Comparison of ENCODE assay signal across 8 cellular contexts in genomic region chr1:172394167-172394751, GRCh38. TPM values are rescaled to one million over a fixed set of nuclear protein-coding genes. Genes with fewer than 3 reads are reported as not detected.
DNase-seq lines count a peak whose midpoint lies in the region; ATAC-seq and TF ChIP-seq lines count a peak whose summit lies in the region.

No MANE protein-coding gene starts in this region.

- H3K9me2 ChIP-seq in DOHH2 (replicated peaks; ENCODE audit: control insufficient read depth, low read length): no peaks in the 10 kb centered on the region
- H3K9me2 ChIP-seq in OCI-LY7 (ENCODE audit: insufficient read depth, low read length): no peaks in the 10 kb centered on the region

- no peaks in the 10 kb centered on the region for H3K9me3 ChIP-seq in DOHH2 (ENCODE audit: control insufficient read depth, insufficient read depth, low read length)
- no peaks in the 10 kb centered on the region for H3K9me3 ChIP-seq in OCI-LY7 (ENCODE audit: low read length)

- TF ChIP-seq CTCF in DOHH2 (IDR thresholded peaks at IDR 0.05; ENCODE audit: low read depth, low read length, poor library complexity, severe bottlenecking): no peak
- no peak for TF ChIP-seq CTCF in OCI-LY7 (conservative IDR thresholded peaks at IDR 0.05; ENCODE audit: low read length)

- no TSS peak for BruUV-seq in OCI-LY7 (replicated peaks; lab: Mats Ljungman, UMichigan)

- H4K20me1 ChIP-seq in DOHH2 (ENCODE audit: control insufficient read depth, insufficient read depth, low read depth, low read length): no peaks in the 10 kb centered on the region
- H4K20me1 ChIP-seq in OCI-LY7 (ENCODE audit: insufficient read depth, low read length): no peaks in the 10 kb centered on the region

- H3K36me3 ChIP-seq in DOHH2 (ENCODE audit: control insufficient read depth, low read length) (no peaks in the 10 kb centered on the region), OCI-LY7 (ENCODE audit: insufficient read depth, low read length) (no peaks in the 10 kb centered on the region)

- intact Hi-C loops in OCI-LY7 (cut with micrococcal nuclease; ENCODE audit: unreplicated experiment): loop anchor here (5.0 kb wide), 1 partner anchor 138 kb away; the partner anchor contains the start of gene SUCO

- POLR2A ChIA-PET in OCI-LY7 (lab: Charles Lee): interaction anchor here (0.7 to 3.6 kb wide), 10 partner anchors 9 to 383 kb away, joined by 3 to 18 read pairs (median 4); no protein-coding TSS in a partner anchor

- H3K27ac ChIP-seq in DOHH2 (ENCODE audit: low read depth, low read length): no peak overlapping the region
- peak overlapping the region; percentile 7 for H3K27ac ChIP-seq in OCI-LY7 (ENCODE audit: low read depth, low read length, poor library complexity, severe bottlenecking)

- H3K4me1 ChIP-seq in DOHH2 (ENCODE audit: control insufficient read depth, low read length): peaks cover 44% of the 10 kb centered on the region
- peaks cover 48% of the 10 kb centered on the region for H3K4me1 ChIP-seq in OCI-LY7 (ENCODE audit: insufficient read depth, low read length, poor library complexity, severe bottlenecking)

- peak; percentile 66 for ATAC-seq in GM21717 (IDR thresholded peaks at IDR 0.05; ENCODE audit: unreplicated experiment)

- CTCF ChIA-PET in OCI-LY7 (lab: Charles Lee; ENCODE audit: unreplicated experiment): interaction anchor here (0.8 kb wide), 1 partner anchor 35 kb away, joined by 3 read pairs; no protein-coding TSS in a partner anchor

- H3K79me2 ChIP-seq in DOHH2 (ENCODE audit: control insufficient read depth, low read length) (no peaks in the 10 kb centered on the region), OCI-LY7 (ENCODE audit: insufficient read depth, low read depth, low read length) (no peaks in the 10 kb centered on the region)

- peak; percentile 59 for DNase-seq in OCI-LY7 (ENCODE audit: low spot score)
- peak; percentile 75 for DNase-seq in activated naive CD4-positive, alpha-beta T cell treated with anti-CD3 and anti-CD28 coated beads, Interleukin-2, amount 50 U/mL, for 16 hours
- peak; percentile 77 for DNase-seq in medulla oblongata (ENCODE audit: extremely low spot score)
- peak; percentile 20 to 80 (median 60) for DNase-seq in stimulated activated naive CD4-positive, alpha-beta T cell (lab: John Stamatoyannopoulos, UW)
- DNase-seq in DMS114 treated with DMSO at 0.1 percent for 48 hours (lab: John Stamatoyannopoulos, UW; ENCODE audit: unreplicated experiment): no peak
- no peak for DNase-seq in NCI-H2227 (lab: John Stamatoyannopoulos, UW; ENCODE audit: unreplicated experiment)

- peak overlapping the region; percentile 48 for H3K4me2 ChIP-seq in DOHH2 (ENCODE audit: low read length)
- H3K4me2 ChIP-seq in OCI-LY7 (ENCODE audit: low read length): peak overlapping the region; percentile 60

- H3K27me3 ChIP-seq in DOHH2 (ENCODE audit: control insufficient read depth, low read length): no peaks in the 10 kb centered on the region

- H3K4me3 ChIP-seq in DOHH2 (ENCODE audit: low read length) (no peak overlapping the region), OCI-LY7 (ENCODE audit: low read depth, low read length, poor library complexity, severe bottlenecking) (peak overlapping the region; percentile 31)

- no peaks in the 10 kb centered on the region for H3F3A ChIP-seq in DOHH2 (ENCODE audit: control insufficient read depth, insufficient read depth)

- H2AFZ ChIP-seq in OCI-LY7 (ENCODE audit: low read length): peak overlapping the region; percentile 77; the same call in 1 of the 2 replicates

RNA-seq across cellular contexts. Expression of gene C1orf105, which starts 26.2 kb away (rescaled TPM):
- not detected in 2 replicates for total RNA-seq in OCI-LY7 (2014; rRNA removed; shearing (Covaris generic))
- total RNA-seq in OCI-LY7 (2022): not detected in 2 replicates

RNA-seq across cellular contexts. Expression of gene PIGC, which starts 49.6 kb away (rescaled TPM):
- total RNA-seq in OCI-LY7 (2014; rRNA removed; shearing (Covaris generic)): 14.7 and 15.4 TPM in 2 replicates
- 17.1 and 18.4 TPM in 2 replicates for total RNA-seq in OCI-LY7 (2022)

Comparison
In these comparisons a context has a peak if more than half of its experiments do, and no peak if none do; other contexts are left out.
1. DNase-seq: peak in OCI-LY7 (single experiment), activated naive CD4-positive, alpha-beta T cell treated with anti-CD3 and anti-CD28 coated beads, Interleukin-2, amount 50 U/mL, for 16 hours (single experiment), medulla oblongata (single experiment) and stimulated activated naive CD4-positive, alpha-beta T cell (6 of 6); none in DMS114 treated with DMSO at 0.1 percent for 48 hours (single experiment) and NCI-H2227 (single experiment).